Comparison of ENCODE assay signal across 8 cellular contexts in the genomic region with DNA sequence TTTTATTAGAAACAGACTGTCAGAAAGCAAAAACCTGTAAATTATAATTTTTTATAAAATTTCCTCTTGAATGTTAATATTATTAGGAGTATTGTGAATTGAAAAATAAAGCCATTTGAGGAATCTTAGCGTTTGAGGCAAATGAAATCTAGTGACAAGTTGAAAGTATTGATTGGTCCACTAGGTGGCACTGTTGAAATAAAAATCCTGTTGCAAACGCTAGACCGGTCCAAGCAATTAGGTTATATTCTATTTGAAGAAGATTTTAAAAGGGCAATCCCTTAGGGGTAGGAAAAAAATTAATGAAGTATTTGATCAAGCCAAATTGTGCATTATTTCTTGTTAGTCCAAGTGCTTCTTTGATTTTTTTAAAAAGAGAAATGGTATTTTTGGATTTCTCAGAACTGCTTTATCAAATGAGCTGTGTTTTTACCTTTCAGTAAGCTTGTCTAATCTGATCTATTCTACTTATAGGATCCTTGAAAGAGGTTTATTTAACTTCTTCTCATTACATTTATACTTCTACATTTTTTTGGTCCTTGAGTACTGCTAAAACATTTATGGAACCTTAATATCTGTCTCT. TPM values are rescaled to one million over a fixed set of nuclear protein-coding genes. Genes with fewer than 3 reads are reported as not detected.
DNase-seq lines count a peak whose midpoint lies in the region; ATAC-seq and TF ChIP-seq lines count a peak whose summit lies in the region.

No MANE protein-coding gene starts in this region.

- H3K18ac ChIP-seq in mesenchymal stem cell (ENCODE audit: low read depth in 1 of 2, low read length in 2 of 2): no peak overlapping the region

- H2BK12ac ChIP-seq in mesenchymal stem cell (ENCODE audit: low read length in 2 of 2): no peak overlapping the region

- H3K4ac ChIP-seq in mesenchymal stem cell (ENCODE audit: low read depth in 1 of 2, low read length in 2 of 2): no peak overlapping the region

- H3K4me3 ChIP-seq in PC-3 (ENCODE audit: low read length): no peak overlapping the region
- H3K4me3 ChIP-seq in mesenchymal stem cell (ENCODE audit: insufficient read depth in 1 of 2, low read depth in 1 of 2, low read length in 2 of 2): no peak overlapping the region

- H3K27ac ChIP-seq in PC-3 (ENCODE audit: low read length) (no peak overlapping the region), mesenchymal stem cell (ENCODE audit: low read length, poor library complexity, severe bottlenecking) (no peak overlapping the region)

- H2BK15ac ChIP-seq in mesenchymal stem cell (ENCODE audit: low read depth, poor library complexity, severe bottlenecking): no peak overlapping the region

- no peaks in the 10 kb centered on the region for H3F3A ChIP-seq in PC-3 (ENCODE audit: low read length, unreplicated experiment)

- no peaks in the 10 kb centered on the region for H3K79me2 ChIP-seq in PC-3 (ENCODE audit: low read length)

- H3K9me3 ChIP-seq in PC-3 (ENCODE audit: low read length) (no peaks in the 10 kb centered on the region), mesenchymal stem cell (ENCODE audit: control insufficient read depth, low read length) (no peaks in the 10 kb centered on the region)

- no peaks in the 10 kb centered on the region for H3K36me3 ChIP-seq in PC-3 (ENCODE audit: low read depth, low read length)
- H3K36me3 ChIP-seq in mesenchymal stem cell (ENCODE audit: control insufficient read depth in 1 of 2, insufficient read depth in 2 of 2, low read depth in 1 of 2, low read length in 2 of 2): peaks cover 0 to 4% of the 10 kb centered on the region in 2 experiments

- no peaks in the 10 kb centered on the region for H3K9me2 ChIP-seq in PC-3 (replicated peaks; ENCODE audit: low read length)

- no peak overlapping the region for H3K4me2 ChIP-seq in PC-3 (ENCODE audit: low read length)
- no peak overlapping the region for H3K4me2 ChIP-seq in mesenchymal stem cell (ENCODE audit: low read length, poor library complexity, severe bottlenecking)

- no peak overlapping the region for H4K91ac ChIP-seq in mesenchymal stem cell (ENCODE audit: low read length)

- H2AFZ ChIP-seq in PC-3 (ENCODE audit: low read length) (no peak overlapping the region), mesenchymal stem cell (ENCODE audit: low read depth, low read length) (no peak overlapping the region)

- POLR2A ChIA-PET in PC-3 (lab: Charles Lee; ENCODE audit: unreplicated experiment): no interaction called here

- H3K4me1 ChIP-seq in PC-3 (ENCODE audit: insufficient read depth, low read length) (no peaks in the 10 kb centered on the region), mesenchymal stem cell (ENCODE audit: control insufficient read depth, insufficient read depth, low read depth, low read length) (no peaks in the 10 kb centered on the region)

- H2AK5ac ChIP-seq in mesenchymal stem cell (ENCODE audit: low read length, severe bottlenecking): no peak overlapping the region

- H4K8ac ChIP-seq in mesenchymal stem cell (ENCODE audit: low read length): no peak overlapping the region

- H3K79me1 ChIP-seq in mesenchymal stem cell (replicated peaks; ENCODE audit: low read length, poor library complexity, severe bottlenecking): no peaks in the 10 kb centered on the region

- BruUV-seq in PC-3 (replicated peaks; lab: Mats Ljungman, UMichigan): no TSS peak

- CTCF ChIA-PET in PC-3 (lab: Charles Lee): interaction anchor here (0.6 to 0.7 kb wide), 4 partner anchors 65 to 697 kb away, joined by 3 to 4 read pairs (median 3); no protein-coding TSS in a partner anchor

- TF ChIP-seq CTCF in LNCAP (IDR thresholded peaks at IDR 0.05) (peak; percentile 65), PC-3 (conservative IDR thresholded peaks at IDR 0.05; ENCODE audit: low read depth, low read length) (peak; percentile 80)

- H3K23ac ChIP-seq in mesenchymal stem cell (ENCODE audit: low read length in 2 of 2): no peak overlapping the region

- H3K14ac ChIP-seq in mesenchymal stem cell (ENCODE audit: low read length in 2 of 2): no peak overlapping the region

- DNase-seq in DMS153 (lab: John Stamatoyannopoulos, UW) (peak; percentile 38), PC-3 (peak; percentile 72), dermis blood vessel endothelial cell (peak; percentile 83), mesenchymal stem cell (peak; percentile 63), epidermal melanocyte (ENCODE audit: insufficient read length, low spot score) (no peak)
- no peak for DNase-seq in activated effector memory CD4-positive, alpha-beta T cell treated with anti-CD3 and anti-CD28 coated beads, Interleukin-2, amount 50 U/mL, for 16 hours

- no peak overlapping the region for H2BK120ac ChIP-seq in mesenchymal stem cell (ENCODE audit: low read depth, low read length)

- no peaks in the 10 kb centered on the region for H4K20me1 ChIP-seq in PC-3 (ENCODE audit: low read length)

- no peak overlapping the region for H2BK5ac ChIP-seq in mesenchymal stem cell (ENCODE audit: low read depth, low read length, poor library complexity, severe bottlenecking)

- H3K27me3 ChIP-seq in PC-3 (ENCODE audit: low read length): no peaks in the 10 kb centered on the region
- H3K27me3 ChIP-seq in mesenchymal stem cell (ENCODE audit: control insufficient read depth in 1 of 2, insufficient read depth in 1 of 2, low read length in 2 of 2): no peaks in the 10 kb centered on the region

- ATAC-seq in GM19328 (IDR thresholded peaks at IDR 0.05; ENCODE audit: unreplicated experiment) (peak; percentile 64), PC-3 (peak; percentile 77)

- WGBS in mesenchymal stem cell: 17% methylated on average over 3 of the region's 3 CpGs

- H3K9ac ChIP-seq in PC-3 (ENCODE audit: low read length) (no peak overlapping the region), mesenchymal stem cell (ENCODE audit: low read length) (no peak overlapping the region)

- intact Hi-C loops in PC-3 (cut with micrococcal nuclease): loop anchor here (1.0 to 5.0 kb wide), 4 partner anchors 66 to 696 kb away; no protein-coding TSS in a partner anchor

RNA-seq across cellular contexts. Expression of a gene that starts 57.7 kb away (rescaled TPM):
- total RNA-seq in PC-3 (2014; rRNA removed) (6.0 and 8.8 TPM in 2 replicates), dermis blood vessel endothelial cell (9.5 and 10.2 TPM in 2 replicates)
- polyA plus RNA-seq in mesenchymal stem cell (2013, experiment 1 of 2): 3.1 TPM
- 3.2 TPM for polyA plus RNA-seq in mesenchymal stem cell (2013, experiment 2 of 2)

Comparison
In these comparisons a context has a peak if more than half of its experiments do, and no peak if none do; other contexts are left out.
1. DNase-seq: peak in DMS153 (single experiment), PC-3 (single experiment), dermis blood vessel endothelial cell (single experiment) and mesenchymal stem cell (single experiment); none in activated effector memory CD4-positive, alpha-beta T cell treated with anti-CD3 and anti-CD28 coated beads, Interleukin-2, amount 50 U/mL, for 16 hours (single experiment) and epidermal melanocyte (single experiment).